1 cellular context compared by ENCODE assay signal in genomic region chr1:7754234-7754633, GRCh38.
TF ChIP-seq lines count a peak whose summit lies in the region.

No MANE protein-coding gene starts in this region.

TF ChIP-seq in HepG2, 621 proteins besides CTCF, POLR2A, EP300 and RAD21 (continued from another document and continues in another):
- TF ChIP-seq KDM2A (CRISPR knock-in tag; IDR thresholded peaks at IDR 0.05; ENCODE audit: borderline replicate concordance, low read depth) (no peak), NR2F1 (CRISPR knock-in tag; IDR thresholded peaks at IDR 0.05) (no peak), ZNF576 (CRISPR knock-in tag; IDR thresholded peaks at IDR 0.05) (no peak), NCOA1 (CRISPR knock-in tag; IDR thresholded peaks at IDR 0.05) (no peak), ZNF720 (CRISPR knock-in tag; IDR thresholded peaks at IDR 0.05) (no peak), ZNF12 (CRISPR knock-in tag; IDR thresholded peaks at IDR 0.05) (peak; percentile 98), ZBTB7B (CRISPR knock-in tag; IDR thresholded peaks at IDR 0.05) (no peak), ZFY (CRISPR knock-in tag; IDR thresholded peaks at IDR 0.05) (no peak), GATAD1 (CRISPR knock-in tag; IDR thresholded peaks at IDR 0.05) (no peak), RBM39 (IDR thresholded peaks at IDR 0.05; ENCODE audit: low read depth, low read length, poor library complexity, severe bottlenecking) (no peak), HDAC1 (CRISPR knock-in tag; IDR thresholded peaks at IDR 0.05) (no peak), ZNF33B (CRISPR knock-in tag; IDR thresholded peaks at IDR 0.05) (no peak), ATAD3A (CRISPR knock-in tag; IDR thresholded peaks at IDR 0.05) (no peak), ZBTB7A (CRISPR knock-in tag; IDR thresholded peaks at IDR 0.05) (no peak), CEBPG (CRISPR knock-in tag; IDR thresholded peaks at IDR 0.05) (0 out of 2 replicates have a peak, but pooled peaks have one; percentile 15), TBL1XR1 (IDR thresholded peaks at IDR 0.05; ENCODE audit: borderline replicate concordance, low read length, partially characterized antibody) (no peak), SATB2 (CRISPR knock-in tag; IDR thresholded peaks at IDR 0.05) (no peak), CENPBD1 (CRISPR knock-in tag; IDR thresholded peaks at IDR 0.05; ENCODE audit: borderline replicate concordance, low read depth) (no peak), ZNF33A (CRISPR knock-in tag; IDR thresholded peaks at IDR 0.05; ENCODE audit: borderline replicate concordance) (no peak), SOX5 (CRISPR knock-in tag; IDR thresholded peaks at IDR 0.05; ENCODE audit: borderline replicate concordance) (peak; percentile 50; the same call in 1 of the 2 replicates), SSRP1 (CRISPR knock-in tag; IDR thresholded peaks at IDR 0.05) (no peak), ZNF572 (CRISPR knock-in tag; IDR thresholded peaks at IDR 0.05) (no peak), ZFP90 (CRISPR knock-in tag; IDR thresholded peaks at IDR 0.05; ENCODE audit: borderline replicate concordance) (no peak), RNF219 (CRISPR knock-in tag; IDR thresholded peaks at IDR 0.05) (no peak), KLF16 (CRISPR knock-in tag; IDR thresholded peaks at IDR 0.05) (0 out of 4 replicates have a peak, but pooled peaks of 1 of the 2 experiments have one; percentile 32), TFE3 (CRISPR knock-in tag; IDR thresholded peaks at IDR 0.05) (no peak), SAP130 (CRISPR knock-in tag; IDR thresholded peaks at IDR 0.05; ENCODE audit: low read depth) (no peak), ZNF468 (CRISPR knock-in tag; IDR thresholded peaks at IDR 0.05) (no peak), TOPORS (CRISPR knock-in tag; IDR thresholded peaks at IDR 0.05) (no peak), PHB2 (IDR thresholded peaks at IDR 0.05; ENCODE audit: partially characterized antibody) (no peak), TRIM22 (IDR thresholded peaks at IDR 0.05) (no peak), ARNT2 (CRISPR knock-in tag; IDR thresholded peaks at IDR 0.05; ENCODE audit: low read depth) (no peak), ELF1 (CRISPR knock-in tag; IDR thresholded peaks at IDR 0.05) (no peak), FOXA3 (CRISPR knock-in tag; IDR thresholded peaks at IDR 0.05) (peak; percentile 51; the same call in 1 of the 2 replicates), BCL6 (CRISPR knock-in tag; IDR thresholded peaks at IDR 0.05) (no peak), GLI4 (CRISPR knock-in tag; IDR thresholded peaks at IDR 0.05; ENCODE audit: borderline replicate concordance) (no peak), ZNF891 (CRISPR knock-in tag; IDR thresholded peaks at IDR 0.05) (no peak), SUZ12 (IDR thresholded peaks at IDR 0.05; ENCODE audit: low read depth, low read length) (no peak), ZSCAN25 (CRISPR knock-in tag; IDR thresholded peaks at IDR 0.05) (no peak), ZBTB20 (CRISPR knock-in tag; IDR thresholded peaks at IDR 0.05; ENCODE audit: borderline replicate concordance, low read depth) (no peak), ADNP (CRISPR knock-in tag; IDR thresholded peaks at IDR 0.05) (no peak), DMTF1 (CRISPR knock-in tag; IDR thresholded peaks at IDR 0.05) (no peak), YEATS4 (CRISPR knock-in tag; IDR thresholded peaks at IDR 0.05; ENCODE audit: borderline replicate concordance) (no peak), ZNF326 (CRISPR knock-in tag; IDR thresholded peaks at IDR 0.05; ENCODE audit: borderline replicate concordance) (no peak), MEF2D (CRISPR knock-in tag; IDR thresholded peaks at IDR 0.05) (no peak), STAG1 (CRISPR knock-in tag; IDR thresholded peaks at IDR 0.05) (no peak), ZSCAN29 (CRISPR knock-in tag; conservative IDR thresholded peaks at IDR 0.05) (no peak), ZNF234 (CRISPR knock-in tag; conservative IDR thresholded peaks at IDR 0.05) (no peak), ZNF607 (CRISPR knock-in tag; IDR thresholded peaks at IDR 0.05; ENCODE audit: borderline replicate concordance) (no peak), NKX3-1 (CRISPR knock-in tag; IDR thresholded peaks at IDR 0.05) (no peak), ZFP82 (CRISPR knock-in tag; IDR thresholded peaks at IDR 0.05; ENCODE audit: borderline replicate concordance) (no peak), MEIS1 (CRISPR knock-in tag; IDR thresholded peaks at IDR 0.05; ENCODE audit: borderline replicate concordance) (no peak), GATAD2A (CRISPR knock-in tag; IDR thresholded peaks at IDR 0.05) (0 out of 2 replicates have a peak, but pooled peaks have one; percentile 10), ZFP62 (CRISPR knock-in tag; IDR thresholded peaks at IDR 0.05) (no peak), ZSCAN9 (CRISPR knock-in tag; IDR thresholded peaks at IDR 0.05; ENCODE audit: borderline replicate concordance) (no peak)
- TF ChIP-seq, protein P1, sequence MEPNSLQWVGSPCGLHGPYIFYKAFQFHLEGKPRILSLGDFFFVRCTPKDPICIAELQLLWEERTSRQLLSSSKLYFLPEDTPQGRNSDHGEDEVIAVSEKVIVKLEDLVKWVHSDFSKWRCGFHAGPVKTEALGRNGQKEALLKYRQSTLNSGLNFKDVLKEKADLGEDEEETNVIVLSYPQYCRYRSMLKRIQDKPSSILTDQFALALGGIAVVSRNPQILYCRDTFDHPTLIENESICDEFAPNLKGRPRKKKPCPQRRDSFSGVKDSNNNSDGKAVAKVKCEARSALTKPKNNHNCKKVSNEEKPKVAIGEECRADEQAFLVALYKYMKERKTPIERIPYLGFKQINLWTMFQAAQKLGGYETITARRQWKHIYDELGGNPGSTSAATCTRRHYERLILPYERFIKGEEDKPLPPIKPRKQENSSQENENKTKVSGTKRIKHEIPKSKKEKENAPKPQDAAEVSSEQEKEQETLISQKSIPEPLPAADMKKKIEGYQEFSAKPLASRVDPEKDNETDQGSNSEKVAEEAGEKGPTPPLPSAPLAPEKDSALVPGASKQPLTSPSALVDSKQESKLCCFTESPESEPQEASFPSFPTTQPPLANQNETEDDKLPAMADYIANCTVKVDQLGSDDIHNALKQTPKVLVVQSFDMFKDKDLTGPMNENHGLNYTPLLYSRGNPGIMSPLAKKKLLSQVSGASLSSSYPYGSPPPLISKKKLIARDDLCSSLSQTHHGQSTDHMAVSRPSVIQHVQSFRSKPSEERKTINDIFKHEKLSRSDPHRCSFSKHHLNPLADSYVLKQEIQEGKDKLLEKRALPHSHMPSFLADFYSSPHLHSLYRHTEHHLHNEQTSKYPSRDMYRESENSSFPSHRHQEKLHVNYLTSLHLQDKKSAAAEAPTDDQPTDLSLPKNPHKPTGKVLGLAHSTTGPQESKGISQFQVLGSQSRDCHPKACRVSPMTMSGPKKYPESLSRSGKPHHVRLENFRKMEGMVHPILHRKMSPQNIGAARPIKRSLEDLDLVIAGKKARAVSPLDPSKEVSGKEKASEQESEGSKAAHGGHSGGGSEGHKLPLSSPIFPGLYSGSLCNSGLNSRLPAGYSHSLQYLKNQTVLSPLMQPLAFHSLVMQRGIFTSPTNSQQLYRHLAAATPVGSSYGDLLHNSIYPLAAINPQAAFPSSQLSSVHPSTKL (CRISPR knock-in tag; IDR thresholded peaks at IDR 0.05) = 0 out of 2 replicates have a peak, but pooled peaks have one; percentile 23
- TF ChIP-seq, protein P2, sequence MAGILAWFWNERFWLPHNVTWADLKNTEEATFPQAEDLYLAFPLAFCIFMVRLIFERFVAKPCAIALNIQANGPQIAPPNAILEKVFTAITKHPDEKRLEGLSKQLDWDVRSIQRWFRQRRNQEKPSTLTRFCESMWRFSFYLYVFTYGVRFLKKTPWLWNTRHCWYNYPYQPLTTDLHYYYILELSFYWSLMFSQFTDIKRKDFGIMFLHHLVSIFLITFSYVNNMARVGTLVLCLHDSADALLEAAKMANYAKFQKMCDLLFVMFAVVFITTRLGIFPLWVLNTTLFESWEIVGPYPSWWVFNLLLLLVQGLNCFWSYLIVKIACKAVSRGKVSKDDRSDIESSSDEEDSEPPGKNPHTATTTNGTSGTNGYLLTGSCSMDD (CRISPR knock-in tag; IDR thresholded peaks at IDR 0.05) = no peak
- TF ChIP-seq, protein P3, sequence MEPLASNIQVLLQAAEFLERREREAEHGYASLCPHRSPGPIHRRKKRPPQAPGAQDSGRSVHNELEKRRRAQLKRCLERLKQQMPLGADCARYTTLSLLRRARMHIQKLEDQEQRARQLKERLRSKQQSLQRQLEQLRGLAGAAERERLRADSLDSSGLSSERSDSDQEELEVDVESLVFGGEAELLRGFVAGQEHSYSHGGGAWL (CRISPR knock-in tag; IDR thresholded peaks at IDR 0.05) = no peak
- TF ChIP-seq, protein P4, sequence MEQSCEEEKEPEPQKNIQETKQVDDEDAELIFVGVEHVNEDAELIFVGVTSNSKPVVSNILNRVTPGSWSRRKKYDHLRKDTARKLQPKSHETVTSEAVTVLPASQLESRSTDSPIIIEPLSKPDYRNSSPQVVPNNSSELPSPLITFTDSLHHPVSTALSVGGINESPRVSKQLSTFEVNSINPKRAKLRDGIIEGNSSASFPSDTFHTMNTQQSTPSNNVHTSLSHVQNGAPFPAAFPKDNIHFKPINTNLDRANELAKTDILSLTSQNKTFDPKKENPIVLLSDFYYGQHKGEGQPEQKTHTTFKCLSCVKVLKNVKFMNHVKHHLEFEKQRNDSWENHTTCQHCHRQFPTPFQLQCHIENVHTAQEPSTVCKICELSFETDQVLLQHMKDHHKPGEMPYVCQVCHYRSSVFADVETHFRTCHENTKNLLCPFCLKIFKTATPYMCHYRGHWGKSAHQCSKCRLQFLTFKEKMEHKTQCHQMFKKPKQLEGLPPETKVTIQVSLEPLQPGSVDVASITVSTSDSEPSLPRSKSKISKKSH (CRISPR knock-in tag; IDR thresholded peaks at IDR 0.05; ENCODE audit: borderline replicate concordance) = no peak
- TF ChIP-seq, protein P5, sequence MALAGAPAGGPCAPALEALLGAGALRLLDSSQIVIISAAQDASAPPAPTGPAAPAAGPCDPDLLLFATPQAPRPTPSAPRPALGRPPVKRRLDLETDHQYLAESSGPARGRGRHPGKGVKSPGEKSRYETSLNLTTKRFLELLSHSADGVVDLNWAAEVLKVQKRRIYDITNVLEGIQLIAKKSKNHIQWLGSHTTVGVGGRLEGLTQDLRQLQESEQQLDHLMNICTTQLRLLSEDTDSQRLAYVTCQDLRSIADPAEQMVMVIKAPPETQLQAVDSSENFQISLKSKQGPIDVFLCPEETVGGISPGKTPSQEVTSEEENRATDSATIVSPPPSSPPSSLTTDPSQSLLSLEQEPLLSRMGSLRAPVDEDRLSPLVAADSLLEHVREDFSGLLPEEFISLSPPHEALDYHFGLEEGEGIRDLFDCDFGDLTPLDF (CRISPR knock-in tag; IDR thresholded peaks at IDR 0.05) = no peak
